17 cellular contexts compared by ENCODE assay signal in the genomic region with DNA sequence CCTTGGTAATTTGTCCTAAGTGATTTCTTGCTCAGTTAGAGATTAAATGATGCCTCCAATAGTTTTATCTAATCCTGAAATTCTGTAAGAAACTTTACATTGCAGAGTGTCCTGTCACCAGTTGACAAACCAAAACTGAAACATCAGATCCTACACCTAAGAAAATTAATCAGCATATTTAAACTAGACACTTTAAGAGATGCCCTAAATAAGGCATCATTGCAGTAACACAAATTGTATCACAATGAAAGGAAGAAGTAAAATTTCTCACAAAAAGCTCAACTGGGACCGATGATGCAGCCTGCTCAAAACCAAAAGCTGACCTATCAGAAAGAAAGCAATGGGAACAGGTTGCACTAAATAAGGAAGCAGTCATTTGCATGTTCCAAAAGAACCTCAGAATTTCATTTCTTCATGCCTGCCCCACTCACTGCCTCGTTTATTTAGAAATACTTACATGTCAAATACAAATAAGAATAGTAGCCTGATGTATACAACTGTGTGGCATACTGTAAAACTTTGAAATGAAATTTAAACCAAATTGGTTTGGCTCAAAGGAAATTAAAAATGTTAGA. TPM values are rescaled to one million over a fixed set of nuclear protein-coding genes. Genes with fewer than 3 reads are reported as not detected.
DNase-seq lines count a peak whose midpoint lies in the region; ATAC-seq, FAIRE-seq and TF ChIP-seq lines count a peak whose summit lies in the region.
"Had no signal": no experiment of that assay in that cellular context is flagged by ENCODE, and none has a peak within 500 bp of the region (broad histone marks: within the 10 kb centered on the region; RNA-seq: fewer than 3 reads in every experiment).

No MANE protein-coding gene starts in this region.

- H3K4me3 ChIP-seq in CD4-positive, CD25-positive, alpha-beta regulatory T cell (ENCODE audit: low read depth, low read length) = peak overlapping the region; percentile 58
- H3K4me3 ChIP-seq: right lobe of liver, SK-N-MC had no signal

- H3K4me1 Mint-ChIP-seq in CD4-positive, CD25-positive, alpha-beta regulatory T cell = peaks cover 56 to 89% (median 77%) of the 10 kb centered on the region in 4 donors
- peaks cover 3% of the 10 kb centered on the region for H3K4me1 Mint-ChIP-seq in type B pancreatic cell (ENCODE audit: unreplicated experiment)

- H3K4me1 ChIP-seq in CD4-positive, CD25-positive, alpha-beta regulatory T cell (ENCODE audit: control insufficient read depth, insufficient read depth, low read length, poor library complexity, severe bottlenecking) = peaks cover 80% of the 10 kb centered on the region
- H3K4me1 ChIP-seq: BE2C had no signal

- no peaks in the 10 kb centered on the region for H3K27me3 Mint-ChIP-seq in CD4-positive, CD25-positive, alpha-beta regulatory T cell
- peaks cover 7% of the 10 kb centered on the region for H3K27me3 Mint-ChIP-seq in type B pancreatic cell

- no peak for DNase-seq in CD4-positive, CD25-positive, alpha-beta regulatory T cell
- no peak for DNase-seq in GM18507 (ENCODE audit: extremely low spot score, insufficient read length, low read depth)
- DNase-seq in activated naive CD4-positive, alpha-beta T cell treated with anti-CD3 and anti-CD28 coated beads, Interleukin-2, amount 50 U/mL, for 72 hours (ENCODE audit: low spot score in 2 of 2) = no peak
- no peak for DNase-seq in hepatic stellate cell (ENCODE audit: low spot score)
- no peak for DNase-seq in type B pancreatic cell (ENCODE audit: extremely low spot score, unreplicated experiment)
- DNase-seq: anterior cingulate cortex, BE2C, kidney glomerular epithelial cell, NCI-H1417, NCI-H69, right lobe of liver had no signal

- peak overlapping the region; percentile 17 to 82 (median 54) for H3K27ac Mint-ChIP-seq in CD4-positive, CD25-positive, alpha-beta regulatory T cell
- H3K27ac Mint-ChIP-seq in activated naive CD4-positive, alpha-beta T cell treated with anti-CD3 and anti-CD28 coated beads, Interleukin-2, amount 50 U/mL, for 72 hours = peak overlapping the region; percentile 71 to 81
- H3K27ac Mint-ChIP-seq in type B pancreatic cell = no peak overlapping the region
- H3K27ac Mint-ChIP-seq: nephron had no signal

- FAIRE-seq in GM18507 (lab: Jason Lieb, UNC) = peak; percentile 70
- FAIRE-seq: frontal cortex had no signal

- H3K36me3 ChIP-seq in CD4-positive, CD25-positive, alpha-beta regulatory T cell (ENCODE audit: control insufficient read depth, insufficient read depth, low read length) = no peaks in the 10 kb centered on the region
- H3K36me3 ChIP-seq: BE2C, right lobe of liver had no signal

- no peaks in the 10 kb centered on the region for H3K27me3 ChIP-seq in CD4-positive, CD25-positive, alpha-beta regulatory T cell (ENCODE audit: control insufficient read depth, insufficient read depth, low read length)
- H3K27me3 ChIP-seq: right lobe of liver had no signal

- no peak for ATAC-seq in CD4-positive, CD25-positive, alpha-beta regulatory T cell (ENCODE audit: low read depth in 2 of 2)
- ATAC-seq in HG02885 (IDR thresholded peaks at IDR 0.05; ENCODE audit: poor library complexity, unreplicated experiment) (peak; percentile 52), GM18873 (IDR thresholded peaks at IDR 0.05; ENCODE audit: low FRiP score, unreplicated experiment) (no peak), HG03108 (IDR thresholded peaks at IDR 0.05; ENCODE audit: unreplicated experiment) (no peak)
- peak; percentile 16 to 20 for ATAC-seq in activated naive CD4-positive, alpha-beta T cell treated with anti-CD3 and anti-CD28 coated beads, Interleukin-2, amount 50 U/mL, for 72 hours

- H3K4me3 Mint-ChIP-seq in CD4-positive, CD25-positive, alpha-beta regulatory T cell = peak overlapping the region; percentile 39 to 74 (median 70)
- no peak overlapping the region for H3K4me3 Mint-ChIP-seq in type B pancreatic cell
- H3K4me3 Mint-ChIP-seq: nephron had no signal

- peaks cover 10% of the 10 kb centered on the region for H3K36me3 Mint-ChIP-seq in CD4-positive, CD25-positive, alpha-beta regulatory T cell
- H3K36me3 Mint-ChIP-seq in activated naive CD4-positive, alpha-beta T cell treated with anti-CD3 and anti-CD28 coated beads, Interleukin-2, amount 50 U/mL, for 72 hours = peaks cover 0 to 31% of the 10 kb centered on the region in 2 donors
- peaks cover 11% of the 10 kb centered on the region for H3K36me3 Mint-ChIP-seq in type B pancreatic cell

- TF ChIP-seq CTCF in type B pancreatic cell (conservative IDR thresholded peaks at IDR 0.05) = no peak

- H3K27ac ChIP-seq in CD4-positive, CD25-positive, alpha-beta regulatory T cell (ENCODE audit: insufficient read depth, low read length, poor library complexity, severe bottlenecking) = peak overlapping the region; percentile 62
- H3K27ac ChIP-seq: right lobe of liver, SK-N-MC had no signal

- no peaks in the 10 kb centered on the region for H3K9me3 Mint-ChIP-seq in CD4-positive, CD25-positive, alpha-beta regulatory T cell
- peaks cover 0 to 5% of the 10 kb centered on the region in 2 donors for H3K9me3 Mint-ChIP-seq in activated naive CD4-positive, alpha-beta T cell treated with anti-CD3 and anti-CD28 coated beads, Interleukin-2, amount 50 U/mL, for 72 hours
- H3K9me3 Mint-ChIP-seq in type B pancreatic cell = peaks cover 5% of the 10 kb centered on the region
- H3K9me3 Mint-ChIP-seq: nephron had no signal

- no peaks in the 10 kb centered on the region for H3K9me3 ChIP-seq in CD4-positive, CD25-positive, alpha-beta regulatory T cell (ENCODE audit: control insufficient read depth in 2 of 2, low read length in 2 of 2)
- H3K9me3 ChIP-seq: BE2C, right lobe of liver had no signal

RNA-seq across cellular contexts. Expression of a gene that starts 12.1 kb away (rescaled TPM):
- 76.7 TPM for total RNA-seq in CD4-positive, CD25-positive, alpha-beta regulatory T cell
- 10 to 100 TPM in 3 of 4 donors, 1 to 10 TPM in 1; 9.7 to 12.5 (median 11.8) TPM for polyA plus RNA-seq in CD4-positive, CD25-positive, alpha-beta regulatory T cell
- total RNA-seq in activated naive CD4-positive, alpha-beta T cell treated with anti-CD3 and anti-CD28 coated beads, Interleukin-2, amount 50 U/mL, for 72 hours = 10 to 100 TPM; 23.8 to 33.1 TPM
- 12.3 and 34.1 TPM in 2 replicates for total RNA-seq in type B pancreatic cell (ENCODE audit: low replicate concordance)

Comparison
In these comparisons a context has a peak if more than half of its experiments do, and no peak if none do; other contexts are left out.
1. ATAC-seq: peak in HG02885 (single experiment) and activated naive CD4-positive, alpha-beta T cell treated with anti-CD3 and anti-CD28 coated beads, Interleukin-2, amount 50 U/mL, for 72 hours (2 of 2); none in CD4-positive, CD25-positive, alpha-beta regulatory T cell (0 of 2), GM18873 (single experiment) and HG03108 (single experiment).